In the genomic region with DNA sequence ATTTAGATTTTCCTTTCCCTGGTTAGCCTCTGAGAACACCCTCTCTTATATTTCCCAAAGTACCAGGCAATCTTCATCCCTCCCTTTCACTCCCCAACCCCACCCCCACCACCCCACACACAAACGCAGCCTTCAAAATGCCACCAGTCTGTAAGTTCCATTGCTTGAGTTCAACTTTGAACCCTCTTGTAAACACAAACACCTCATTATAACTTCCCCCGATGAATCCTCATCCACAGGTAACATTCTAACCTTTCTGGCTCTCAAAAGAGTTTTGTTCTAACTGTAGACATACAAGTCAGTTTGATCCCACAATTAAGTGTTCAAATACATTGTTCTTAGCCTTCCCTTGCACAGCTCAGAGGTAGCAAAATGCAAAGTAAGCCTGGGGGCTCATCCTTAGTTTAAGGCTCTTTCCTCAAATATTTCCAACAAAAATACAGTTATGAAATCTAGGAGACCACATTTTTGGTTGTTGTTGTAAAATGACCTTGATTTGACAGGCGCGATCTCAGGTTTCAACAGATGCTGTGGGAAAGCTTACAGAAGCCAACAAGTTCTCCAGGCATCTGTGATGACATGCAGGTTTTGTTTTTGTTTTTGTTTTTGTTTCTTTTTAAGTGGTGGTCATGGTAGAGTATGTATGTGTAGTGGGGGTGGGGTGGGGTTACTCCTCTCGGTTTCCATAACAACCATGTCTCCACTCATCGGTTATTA, we compare ENCODE assay signal across 9 cellular contexts.
DNase-seq lines count a peak whose midpoint lies in the region; ATAC-seq and TF ChIP-seq lines count a peak whose summit lies in the region.
"Had no signal": no experiment of that assay in that cellular context is flagged by ENCODE, and none has a peak within 500 bp of the region (broad histone marks: within the 10 kb centered on the region; RNA-seq: fewer than 3 reads in every experiment).

No MANE protein-coding gene starts in this region.

- in situ Hi-C loops in astrocyte of the cerebellum (cut with HindIII; ENCODE audit: low sequenced_read_pairs), result no loop called here

- peaks cover 56% of the 10 kb centered on the region for H3K4me1 ChIP-seq in HUES6 (ENCODE audit: control insufficient read depth, insufficient read depth, low read length)

- peak overlapping the region; percentile 88 for H3K4me3 Mint-ChIP-seq in mesothelial cell of epicardium

- no peaks in the 10 kb centered on the region for H3K9me3 ChIP-seq in HUES6 (ENCODE audit: control insufficient read depth, insufficient read depth, low read depth, low read length)

- no peaks in the 10 kb centered on the region for H3K9me3 Mint-ChIP-seq in mesothelial cell of epicardium

- no peaks in the 10 kb centered on the region for H3K36me3 ChIP-seq in HUES6 (ENCODE audit: control insufficient read depth, insufficient read depth, low read length)

- peak; percentile 48 for ATAC-seq in GM21390 (IDR thresholded peaks at IDR 0.05; ENCODE audit: unreplicated experiment)

- TF ChIP-seq CTCF in astrocyte of the cerebellum (IDR thresholded peaks at IDR 0.05; ENCODE audit: low read depth, low read length, missing control alignments) (no peak), mesothelial cell of epicardium (IDR thresholded peaks at IDR 0.05; ENCODE audit: unreplicated experiment) (no peak)

- H3K4me3 ChIP-seq in HUES6 (ENCODE audit: low read depth, low read length), result peak overlapping the region; percentile 74
- H3K4me3 ChIP-seq in astrocyte of the cerebellum (ENCODE audit: low read depth, low read length), result peak overlapping the region; percentile 3

- no peaks in the 10 kb centered on the region for H3K27me3 ChIP-seq in HUES6 (ENCODE audit: control insufficient read depth, insufficient read depth, low read length)

- H3K27me3 Mint-ChIP-seq in mesothelial cell of epicardium (ENCODE audit: low read depth), result no peaks in the 10 kb centered on the region

- peak overlapping the region; percentile 21 for H3K9ac ChIP-seq in HUES6 (ENCODE audit: low read length)

- peak; percentile 50 for DNase-seq in DMS 273 (lab: John Stamatoyannopoulos, UW; ENCODE audit: unreplicated experiment)
- DNase-seq in DMS 273 treated with DMSO at 0.1 percent for 48 hours (lab: John Stamatoyannopoulos, UW), result no peak
- peak; percentile 32 for DNase-seq in astrocyte of the cerebellum (ENCODE audit: low read depth)
- no peak for DNase-seq in mesothelial cell of epicardium (ENCODE audit: low spot score in 2 of 2, unreplicated experiment in 2 of 2)
- DNase-seq in iPS-NIHi11 (ENCODE audit: low spot score), result no peak
- DNase-seq in kidney glomerular epithelial cell (lab: John Stamatoyannopoulos, UW), result no peak

- H3K27ac Mint-ChIP-seq in mesothelial cell of epicardium, result peak overlapping the region; percentile 57

- peaks cover 54% of the 10 kb centered on the region for H3K4me1 Mint-ChIP-seq in mesothelial cell of epicardium

- H3K27ac ChIP-seq in HUES6 (ENCODE audit: low read depth, low read length), result no peak overlapping the region
- H3K27ac ChIP-seq: 22Rv1 had no signal

- peaks cover 1% of the 10 kb centered on the region for H3K36me3 Mint-ChIP-seq in mesothelial cell of epicardium

Comparison
In these comparisons a context has a peak if more than half of its experiments do, and no peak if none do; other contexts are left out.
1. DNase-seq: peak in DMS 273 (single experiment) and astrocyte of the cerebellum (single experiment); none in DMS 273 treated with DMSO at 0.1 percent for 48 hours (single experiment), mesothelial cell of epicardium (0 of 2), iPS-NIHi11 (single experiment) and kidney glomerular epithelial cell (single experiment).